In genomic region chr18:13192970-13193369, GRCh38 we compare ENCODE assay signal across 10 cellular contexts. TPM values are rescaled to one million over a fixed set of nuclear protein-coding genes. Genes with fewer than 3 reads are reported as not detected.
"Had no signal": no experiment of that assay in that cellular context is flagged by ENCODE, and none has a peak within 500 bp of the region (broad histone marks: within the 10 kb centered on the region; RNA-seq: fewer than 3 reads in every experiment).

No MANE protein-coding gene starts in this region.

- H3K9ac ChIP-seq: GM23248 had no signal

- H2AFZ ChIP-seq: GM23248, GM23338 had no signal

- DNase-seq: GM23248, GOT3, H7, H9, HCEC 1CT, HFFc6 had no signal

- ATAC-seq: GM23338, HCT116 had no signal

- H3K9me3 Mint-ChIP-seq: HFFc6 had no signal

- H3K36me3 ChIP-seq: HAP-1 had no signal

- H3K9me3 ChIP-seq: HAP-1 had no signal

- H3K27ac Mint-ChIP-seq: GM23338, H9, HFFc6 had no signal

- FAIRE-seq: H54 had no signal

- H3K27ac ChIP-seq: GM23248 had no signal

- H3K4me2 ChIP-seq: GM23338 had no signal

- H3K4me1 ChIP-seq: HAP-1 had no signal

- H3K4me3 ChIP-seq: GM23248, GM23338, HAP-1 had no signal

- H3K4me3 Mint-ChIP-seq: GM23338, H9, HFFc6 had no signal

RNA-seq across cellular contexts. Expression of gene LDLRAD4, which starts 25.6 kb away (rescaled TPM):
- total RNA-seq: GM23248, HFFc6 had no signal
- polyA plus RNA-seq: GM23248 had no signal
